In genomic region chr10:100481462-100482081, GRCh38 we compare ENCODE assay signal across 9 cellular contexts. TPM values are rescaled to one million over a fixed set of nuclear protein-coding genes. Genes with fewer than 3 reads are reported as not detected.
DNase-seq lines count a peak whose midpoint lies in the region; ATAC-seq, FAIRE-seq and TF ChIP-seq lines count a peak whose summit lies in the region.
"Had no signal": no experiment of that assay in that cellular context is flagged by ENCODE, and none has a peak within 500 bp of the region (broad histone marks: within the 10 kb centered on the region; RNA-seq: fewer than 3 reads in every experiment).

No MANE protein-coding gene starts in this region.

- no peaks in the 10 kb centered on the region for H3K79me2 ChIP-seq in HepG2 (ENCODE audit: insufficient read depth, low read length)

- H3K9ac ChIP-seq in HepG2 (ENCODE audit: insufficient read depth, low read depth, low read length) = no peak overlapping the region

- TF ChIP-seq EP300 in HepG2 (IDR thresholded peaks at IDR 0.05; ENCODE audit: low read depth in 2 of 2, low read length in 2 of 2) (no peak), HepG2 (CRISPR knock-in tag; IDR thresholded peaks at IDR 0.05; ENCODE audit: borderline replicate concordance) (no peak)

- peak; percentile 96 for FAIRE-seq in HepG2 (lab: Jason Lieb, UNC)

- H3K27me3 ChIP-seq in BE2C (peaks cover 45% of the 10 kb centered on the region), dorsolateral prefrontal cortex (peaks cover 0 to 10% (median 0%) of the 10 kb centered on the region in 45 donors), HepG2 (ENCODE audit: control insufficient read depth in 1 of 2, insufficient read depth in 2 of 2, low read length in 2 of 2) (peaks cover 2 to 14% of the 10 kb centered on the region in 2 experiments; a peak in 3 of 5 replicates)

- no peak overlapping the region for H2AFZ ChIP-seq in HepG2 (ENCODE audit: low read length)

- H3K36me3 ChIP-seq in BE2C (no peaks in the 10 kb centered on the region), HepG2 (replicated peaks in 1 of 2; ENCODE audit: control insufficient read depth in 1 of 2, insufficient read depth in 2 of 2, low read length in 2 of 2) (no peaks in the 10 kb centered on the region)

- peaks cover 13% of the 10 kb centered on the region for H3K27me3 Mint-ChIP-seq in activated CD4-positive, alpha-beta T cell treated with anti-CD3 and anti-CD28 coated beads, Interleukin-2, amount 10 ng/mL, durations not matched to agents 7 days and 5 days

- H3K9me3 ChIP-seq in BE2C = no peaks in the 10 kb centered on the region
- no peaks in the 10 kb centered on the region for H3K9me3 ChIP-seq in HepG2 (ENCODE audit: low read length)

- H3K4me1 Mint-ChIP-seq in activated CD4-positive, alpha-beta T cell treated with anti-CD3 and anti-CD28 coated beads, Interleukin-2, amount 10 ng/mL, durations not matched to agents 7 days and 5 days = peaks cover 33% of the 10 kb centered on the region

- TF ChIP-seq POLR2A in HepG2 (IDR thresholded peaks at IDR 0.05; ENCODE audit: insufficient read depth in 1 of 2, low read depth in 2 of 2, low read length in 2 of 2) = no peak

- BruUV-seq in HepG2 (replicated peaks; lab: Mats Ljungman, UMichigan) = no TSS peak

- no peak overlapping the region for H3K27ac ChIP-seq in dorsolateral prefrontal cortex
- H3K27ac ChIP-seq in HepG2 (ENCODE audit: extremely low read length, insufficient read depth, low read length) = no peak overlapping the region

- CTCF ChIA-PET in activated CD4-positive, alpha-beta T cell treated with anti-CD3 and anti-CD28 coated beads, Interleukin-2, amount 10 ng/mL, durations not matched to agents 7 days and 5 days (lab: Charles Lee) = interaction anchor here (1.1 to 5.8 kb wide), 13 partner anchors 9 to 131 kb away, joined by 3 to 82 read pairs (median 5); partner anchors contain the start of gene SEC31B
- CTCF ChIA-PET in HepG2 (lab: Yijun Ruan, JAX; ENCODE audit: low intra/inter-chr PET ratio, low total read pairs) = interaction anchor here (1.4 kb wide), 1 partner anchor 47 kb away, joined by 4 read pairs; no protein-coding TSS in a partner anchor

- no peaks in the 10 kb centered on the region for H3K9me3 Mint-ChIP-seq in activated CD4-positive, alpha-beta T cell treated with anti-CD3 and anti-CD28 coated beads, Interleukin-2, amount 10 ng/mL, durations not matched to agents 7 days and 5 days

- peak overlapping the region; percentile 98 for H3K4me2 ChIP-seq in HepG2 (ENCODE audit: low read depth, low read length)

- TF ChIP-seq RAD21 in HepG2 (CRISPR knock-in tag; IDR thresholded peaks at IDR 0.05) = no peak

- intact Hi-C loops in dorsolateral prefrontal cortex (cut with DNase I) (no loop called here), HepG2 (cut with micrococcal nuclease; ENCODE audit: unreplicated experiment) (loop anchor here (5.0 kb wide), 1 partner anchor 36 kb away; the partner anchor contains the start of gene SEC31B)

- H3K4me3 ChIP-seq in BE2C (ENCODE audit: low read depth, low read length) (peak overlapping the region; percentile 64), dorsolateral prefrontal cortex (peak overlapping the region; percentile 37 to 75 (median 61)), HepG2 (replicated peaks in 1 of 3; ENCODE audit: insufficient read depth in 1 of 3, low read depth in 2 of 3, low read length in 3 of 3) (peak overlapping the region; percentile 45 to 77 (median 58))

- TF ChIP-seq CTCF in BE2C (IDR thresholded peaks at IDR 0.05; ENCODE audit: low read depth, low read length) = no peak
- TF ChIP-seq CTCF in dorsolateral prefrontal cortex (IDR thresholded peaks at IDR 0.05 in 54 of 56, conservative IDR thresholded peaks at IDR 0.05 in 2 of 56; ENCODE audit: low read depth in 1 of 56, partially characterized antibody in 56 of 56) = peak in 3 of 56 donors; percentile 8 to 11 (median 10)
- TF ChIP-seq CTCF in HepG2 (CRISPR knock-in tag; IDR thresholded peaks at IDR 0.05) = no peak

- POLR2A ChIA-PET in activated CD4-positive, alpha-beta T cell treated with anti-CD3 and anti-CD28 coated beads, Interleukin-2, amount 10 ng/mL, durations not matched to agents 7 days and 5 days (lab: Charles Lee) = interaction anchor here (2.2 kb wide), 1 partner anchor 27 kb away, joined by 10 read pairs; no protein-coding TSS in a partner anchor
- POLR2A ChIA-PET in HepG2 (lab: Yijun Ruan, JAX) = interaction anchor here (1.0 to 1.3 kb wide), 2 partner anchors 37 to 140 kb away, joined by 4 to 5 read pairs; no protein-coding TSS in a partner anchor

- H3K4me1 ChIP-seq in BE2C = no peaks in the 10 kb centered on the region
- H3K4me1 ChIP-seq in HepG2 (ENCODE audit: insufficient read depth, low read length) = peaks cover 10% of the 10 kb centered on the region; the same call in 1 of the 2 replicates

- in situ Hi-C loops in HepG2 (cut with HindIII; ENCODE audit: extremely low pct_ligation_motif_present, low pct_unique_long_range_greater_than_20kb) = no loop called here

- 2% methylated on average over 10 of the region's 19 CpGs for WGBS in HepG2 (ENCODE audit: low lambda C conversion rate)

- peak overlapping the region; percentile 74 for H3K4me3 Mint-ChIP-seq in activated CD4-positive, alpha-beta T cell treated with anti-CD3 and anti-CD28 coated beads, Interleukin-2, amount 10 ng/mL, durations not matched to agents 7 days and 5 days

- peaks cover 32% of the 10 kb centered on the region for H3K36me3 Mint-ChIP-seq in activated CD4-positive, alpha-beta T cell treated with anti-CD3 and anti-CD28 coated beads, Interleukin-2, amount 10 ng/mL, durations not matched to agents 7 days and 5 days (ENCODE audit: low read depth)

- H4K20me1 ChIP-seq in HepG2 (ENCODE audit: insufficient read depth, low read length) = no peaks in the 10 kb centered on the region

- peak overlapping the region; percentile 70 for H3K27ac Mint-ChIP-seq in activated CD4-positive, alpha-beta T cell treated with anti-CD3 and anti-CD28 coated beads, Interleukin-2, amount 10 ng/mL, durations not matched to agents 7 days and 5 days

- ATAC-seq in HG03457 (IDR thresholded peaks at IDR 0.05; ENCODE audit: unreplicated experiment) = peak; percentile 95
- peak; percentile 95 for ATAC-seq in HepG2

- peak; percentile 73 for DNase-seq in BE2C
- peak; percentile 71 for DNase-seq in GM19240 (ENCODE audit: insufficient read length, low spot score)
- peak; percentile 89 for DNase-seq in NCI-H510A treated with DMSO at 0.1 percent for 48 hours (lab: John Stamatoyannopoulos, UW)
- DNase-seq in activated CD4-positive, alpha-beta T cell treated with anti-CD3 and anti-CD28 coated beads, Interleukin-2, amount 10 ng/mL, durations not matched to agents 7 days and 5 days = peak; percentile 92
- DNase-seq in dorsolateral prefrontal cortex = peak; percentile 57 to 93 (median 86)
- peak; percentile 81 for DNase-seq in HepG2 (ENCODE audit: low spot score)
- DNase-seq in stimulated activated CD4-positive, alpha-beta T cell treated with anti-CD3 and anti-CD28 coated beads, Interleukin-2, amount 100 ng/mL, for 4 hours (ENCODE audit: low read depth) = peak; percentile 79

RNA-seq across cellular contexts. Expression of gene WNT8B, which starts 18.8 kb away (rescaled TPM):
- polyA plus RNA-seq in BE2C (2012; ENCODE audit: insufficient read depth, insufficient read length, low read depth) = 0.82 TPM
- total RNA-seq in activated CD4-positive, alpha-beta T cell treated with anti-CD3 and anti-CD28 coated beads, Interleukin-2, amount 10 ng/mL, durations not matched to agents 7 days and 5 days = under 1 TPM; 0.10 to 0.40 TPM
- total RNA-seq in dorsolateral prefrontal cortex = under 1 TPM in 23 of 120 experiments, not detected in 97; 0.19 to 0.53 (median 0.29) TPM
- 0.07 TPM in 1 of 2 replicates, not detected in the other for total RNA-seq in HepG2 (2016; rRNA removed; fragmentation: Illumina TruSeq; extraction: Trizol)
- total RNA-seq in HepG2 (2016; cell fraction: cytosol; rRNA removed; fragmentation: Illumina TruSeq; extraction: Trizol; ENCODE audit: low read depth) = not detected in 2 replicates
- total RNA-seq in HepG2 (2016; cell fraction: insoluble cytoplasmic fraction; rRNA removed; fragmentation: Illumina TruSeq; extraction: Trizol) = not detected in 2 replicates
- total RNA-seq in HepG2 (2016; cell fraction: membrane; rRNA removed; fragmentation: Illumina TruSeq; extraction: Trizol) = not detected in 2 replicates
- total RNA-seq in HepG2 (2016; cell fraction: nucleus; rRNA removed; fragmentation: Illumina TruSeq; extraction: Trizol) = not detected in 2 replicates
- 0.13 and 0.20 TPM in 2 replicates for polyA plus RNA-seq in HepG2 (2011; rRNA removed)
- 0.09 TPM in 1 of 2 replicates, not detected in the other for polyA plus RNA-seq in HepG2 (2011; cell fraction: cytosol; rRNA removed)
- 0.21 and 0.31 TPM in 2 replicates for polyA plus RNA-seq in HepG2 (2011; cell fraction: nucleus; rRNA removed)
- polyA plus RNA-seq in HepG2 (2012) = 0.12 and 0.15 TPM in 2 replicates
- 0.05 TPM in 1 of 2 replicates, not detected in the other for polyA plus RNA-seq in HepG2 (2016; cell fraction: cytosol; fragmentation: Illumina TruSeq; extraction: Trizol; ENCODE audit: low read depth)
- not detected in 2 replicates for polyA plus RNA-seq in HepG2 (2016; cell fraction: insoluble cytoplasmic fraction; fragmentation: Illumina TruSeq; extraction: Trizol; ENCODE audit: low read depth)
- polyA plus RNA-seq in HepG2 (2016; cell fraction: membrane; fragmentation: Illumina TruSeq; extraction: Trizol; ENCODE audit: low read depth) = not detected in 2 replicates
- polyA plus RNA-seq in HepG2 (2016; cell fraction: nucleus; fragmentation: Illumina TruSeq; extraction: Trizol; ENCODE audit: insufficient read depth, low read depth) = not detected in 2 replicates
- 0.10 TPM in 1 of 2 replicates, not detected in the other for polyA minus RNA-seq in HepG2 (2011; rRNA and poly(A)+ RNA removed; ENCODE audit: low replicate concordance)
- not detected in 2 replicates for polyA minus RNA-seq in HepG2 (2011; cell fraction: cytosol; rRNA and poly(A)+ RNA removed)
- 0.13 TPM in 1 of 2 replicates, not detected in the other for polyA minus RNA-seq in HepG2 (2011; cell fraction: nucleus; rRNA and poly(A)+ RNA removed)
- total RNA-seq: T-helper 1 cell treated with Interleukin-12 subunit alpha and Interleukin-12 subunit beta and Interleukin-4 antibody, amounts not matched to agents 30 ng/mL and 1 ng/mL, for 36 hours had no signal

RNA-seq across cellular contexts. Expression of gene SEC31B, which starts 38.1 kb away (rescaled TPM):
- polyA plus RNA-seq in BE2C (2012; ENCODE audit: insufficient read depth, insufficient read length, low read depth) = 32.5 TPM
- 100 to 1,000 TPM; 202 to 208 TPM for total RNA-seq in activated CD4-positive, alpha-beta T cell treated with anti-CD3 and anti-CD28 coated beads, Interleukin-2, amount 10 ng/mL, durations not matched to agents 7 days and 5 days
- total RNA-seq in dorsolateral prefrontal cortex (10 to 100 TPM; 20.7 to 67.7 (median 39.6) TPM), HepG2 (2016; rRNA removed; fragmentation: Illumina TruSeq; extraction: Trizol) (0.56 and 2.0 TPM in 2 replicates)
- 0.10 and 0.35 TPM in 2 replicates for total RNA-seq in HepG2 (2016; cell fraction: cytosol; rRNA removed; fragmentation: Illumina TruSeq; extraction: Trizol; ENCODE audit: low read depth)
- 0.28 and 2.1 TPM in 2 replicates for total RNA-seq in HepG2 (2016; cell fraction: insoluble cytoplasmic fraction; rRNA removed; fragmentation: Illumina TruSeq; extraction: Trizol)
- total RNA-seq in HepG2 (2016; cell fraction: membrane; rRNA removed; fragmentation: Illumina TruSeq; extraction: Trizol) = 0.41 and 0.43 TPM in 2 replicates
- 3.6 and 4.9 TPM in 2 replicates for total RNA-seq in HepG2 (2016; cell fraction: nucleus; rRNA removed; fragmentation: Illumina TruSeq; extraction: Trizol)
- 8.3 and 9.0 TPM in 2 replicates for polyA plus RNA-seq in HepG2 (2011; rRNA removed)
- polyA plus RNA-seq in HepG2 (2011; cell fraction: cytosol; rRNA removed) = 1.0 and 1.1 TPM in 2 replicates
- polyA plus RNA-seq in HepG2 (2011; cell fraction: nucleus; rRNA removed) = 61.2 and 63.8 TPM in 2 replicates
- polyA plus RNA-seq in HepG2 (2012) = 4.3 and 7.1 TPM in 2 replicates
- polyA plus RNA-seq in HepG2 (2016; cell fraction: cytosol; fragmentation: Illumina TruSeq; extraction: Trizol; ENCODE audit: low read depth) = 0.03 and 0.17 TPM in 2 replicates
- polyA plus RNA-seq in HepG2 (2016; cell fraction: insoluble cytoplasmic fraction; fragmentation: Illumina TruSeq; extraction: Trizol; ENCODE audit: low read depth) = 0.17 and 0.28 TPM in 2 replicates
- 0.06 TPM in 1 of 2 replicates, not detected in the other for polyA plus RNA-seq in HepG2 (2016; cell fraction: membrane; fragmentation: Illumina TruSeq; extraction: Trizol; ENCODE audit: low read depth)
- 12.1 and 14.5 TPM in 2 replicates for polyA plus RNA-seq in HepG2 (2016; cell fraction: nucleus; fragmentation: Illumina TruSeq; extraction: Trizol; ENCODE audit: insufficient read depth, low read depth)
- polyA minus RNA-seq in HepG2 (2011; rRNA and poly(A)+ RNA removed; ENCODE audit: low replicate concordance) = 5.4 and 6.4 TPM in 2 replicates
- polyA minus RNA-seq in HepG2 (2011; cell fraction: cytosol; rRNA and poly(A)+ RNA removed) = not detected in 2 replicates
- 16.1 and 18.5 TPM in 2 replicates for polyA minus RNA-seq in HepG2 (2011; cell fraction: nucleus; rRNA and poly(A)+ RNA removed)

RNA-seq across cellular contexts. Expression of gene NDUFB8, which starts 48.1 kb away (rescaled TPM):
- polyA plus RNA-seq in BE2C (2012; ENCODE audit: insufficient read depth, insufficient read length, low read depth) = 253 TPM
- total RNA-seq in activated CD4-positive, alpha-beta T cell treated with anti-CD3 and anti-CD28 coated beads, Interleukin-2, amount 10 ng/mL, durations not matched to agents 7 days and 5 days = 100 to 1,000 TPM; 241 to 267 TPM
- 100 to 1,000 TPM; 219 to 414 (median 337) TPM for total RNA-seq in dorsolateral prefrontal cortex
- 216 and 222 TPM in 2 replicates for total RNA-seq in HepG2 (2016; rRNA removed; fragmentation: Illumina TruSeq; extraction: Trizol)
- total RNA-seq in HepG2 (2016; cell fraction: cytosol; rRNA removed; fragmentation: Illumina TruSeq; extraction: Trizol; ENCODE audit: low read depth) = 214 and 229 TPM in 2 replicates
- 217 and 240 TPM in 2 replicates for total RNA-seq in HepG2 (2016; cell fraction: insoluble cytoplasmic fraction; rRNA removed; fragmentation: Illumina TruSeq; extraction: Trizol)
- 124 and 145 TPM in 2 replicates for total RNA-seq in HepG2 (2016; cell fraction: membrane; rRNA removed; fragmentation: Illumina TruSeq; extraction: Trizol)
- total RNA-seq in HepG2 (2016; cell fraction: nucleus; rRNA removed; fragmentation: Illumina TruSeq; extraction: Trizol) = 85.9 and 90.2 TPM in 2 replicates
- 197 and 210 TPM in 2 replicates for polyA plus RNA-seq in HepG2 (2011; rRNA removed)
- 254 and 343 TPM in 2 replicates for polyA plus RNA-seq in HepG2 (2011; cell fraction: cytosol; rRNA removed)
- 99.7 and 123 TPM in 2 replicates for polyA plus RNA-seq in HepG2 (2011; cell fraction: nucleus; rRNA removed)
- polyA plus RNA-seq in HepG2 (2012) = 111 and 145 TPM in 2 replicates
- polyA plus RNA-seq in HepG2 (2016; cell fraction: cytosol; fragmentation: Illumina TruSeq; extraction: Trizol; ENCODE audit: low read depth) = 227 and 238 TPM in 2 replicates
- 243 and 299 TPM in 2 replicates for polyA plus RNA-seq in HepG2 (2016; cell fraction: insoluble cytoplasmic fraction; fragmentation: Illumina TruSeq; extraction: Trizol; ENCODE audit: low read depth)
- polyA plus RNA-seq in HepG2 (2016; cell fraction: membrane; fragmentation: Illumina TruSeq; extraction: Trizol; ENCODE audit: low read depth) = 128 and 140 TPM in 2 replicates
- polyA plus RNA-seq in HepG2 (2016; cell fraction: nucleus; fragmentation: Illumina TruSeq; extraction: Trizol; ENCODE audit: insufficient read depth, low read depth) = 156 and 175 TPM in 2 replicates
- 152 and 277 TPM in 2 replicates for polyA minus RNA-seq in HepG2 (2011; rRNA and poly(A)+ RNA removed; ENCODE audit: low replicate concordance)
- polyA minus RNA-seq in HepG2 (2011; cell fraction: cytosol; rRNA and poly(A)+ RNA removed) = 35.1 and 42.8 TPM in 2 replicates
- polyA minus RNA-seq in HepG2 (2011; cell fraction: nucleus; rRNA and poly(A)+ RNA removed) = 39.4 and 47.6 TPM in 2 replicates

RNA-seq across cellular contexts. Expression of gene HIF1AN, which starts 54.2 kb away (rescaled TPM):
- polyA plus RNA-seq in BE2C (2012; ENCODE audit: insufficient read depth, insufficient read length, low read depth) = 16.6 TPM
- 10 to 100 TPM; 54.9 to 59.3 TPM for total RNA-seq in activated CD4-positive, alpha-beta T cell treated with anti-CD3 and anti-CD28 coated beads, Interleukin-2, amount 10 ng/mL, durations not matched to agents 7 days and 5 days
- total RNA-seq in dorsolateral prefrontal cortex (10 to 100 TPM; 35.0 to 59.4 (median 48.3) TPM), HepG2 (2016; rRNA removed; fragmentation: Illumina TruSeq; extraction: Trizol) (10.7 and 14.9 TPM in 2 replicates)
- 1.8 and 3.2 TPM in 2 replicates for total RNA-seq in HepG2 (2016; cell fraction: cytosol; rRNA removed; fragmentation: Illumina TruSeq; extraction: Trizol; ENCODE audit: low read depth)
- 9.8 and 13.6 TPM in 2 replicates for total RNA-seq in HepG2 (2016; cell fraction: insoluble cytoplasmic fraction; rRNA removed; fragmentation: Illumina TruSeq; extraction: Trizol)
- 5.8 TPM in 2 replicates for total RNA-seq in HepG2 (2016; cell fraction: membrane; rRNA removed; fragmentation: Illumina TruSeq; extraction: Trizol)
- total RNA-seq in HepG2 (2016; cell fraction: nucleus; rRNA removed; fragmentation: Illumina TruSeq; extraction: Trizol) = 13.2 and 14.7 TPM in 2 replicates
- 8.0 and 8.6 TPM in 2 replicates for polyA plus RNA-seq in HepG2 (2011; rRNA removed)
- 4.9 and 6.1 TPM in 2 replicates for polyA plus RNA-seq in HepG2 (2011; cell fraction: cytosol; rRNA removed)
- 14.4 and 18.5 TPM in 2 replicates for polyA plus RNA-seq in HepG2 (2011; cell fraction: nucleus; rRNA removed)
- 23.1 and 33.4 TPM in 2 replicates for polyA plus RNA-seq in HepG2 (2012)
- polyA plus RNA-seq in HepG2 (2016; cell fraction: cytosol; fragmentation: Illumina TruSeq; extraction: Trizol; ENCODE audit: low read depth) = 3.9 TPM in 2 replicates
- 25.9 and 28.8 TPM in 2 replicates for polyA plus RNA-seq in HepG2 (2016; cell fraction: insoluble cytoplasmic fraction; fragmentation: Illumina TruSeq; extraction: Trizol; ENCODE audit: low read depth)
- 5.7 and 6.4 TPM in 2 replicates for polyA plus RNA-seq in HepG2 (2016; cell fraction: membrane; fragmentation: Illumina TruSeq; extraction: Trizol; ENCODE audit: low read depth)
- polyA plus RNA-seq in HepG2 (2016; cell fraction: nucleus; fragmentation: Illumina TruSeq; extraction: Trizol; ENCODE audit: insufficient read depth, low read depth) = 26.1 and 28.9 TPM in 2 replicates
- polyA minus RNA-seq in HepG2 (2011; rRNA and poly(A)+ RNA removed; ENCODE audit: low replicate concordance) = 22.3 TPM in 2 replicates
- 6.8 and 7.3 TPM in 2 replicates for polyA minus RNA-seq in HepG2 (2011; cell fraction: cytosol; rRNA and poly(A)+ RNA removed)
- 19.8 and 25.9 TPM in 2 replicates for polyA minus RNA-seq in HepG2 (2011; cell fraction: nucleus; rRNA and poly(A)+ RNA removed)
